Comparison of ENCODE assay signal across 8 cellular contexts in genomic region chr5:33441241-33441844, GRCh38.
DNase-seq lines count a peak whose midpoint lies in the region; ATAC-seq and TF ChIP-seq lines count a peak whose summit lies in the region.

No MANE protein-coding gene starts in this region.

- peak overlapping the region; percentile 62 for H3K4me3 ChIP-seq in GM12875 (ENCODE audit: low read depth, low read length)
- H3K4me3 ChIP-seq in skeletal muscle cell (ENCODE audit: low read depth, low read length): peak overlapping the region; percentile 88

- no peak for TF ChIP-seq CTCF in GM12875 (IDR thresholded peaks at IDR 0.05; ENCODE audit: borderline replicate concordance, insufficient read depth, low read depth, low read length)

- peak; percentile 34 for ATAC-seq in HG03025 (IDR thresholded peaks at IDR 0.05; ENCODE audit: low FRiP score, unreplicated experiment)
- ATAC-seq in GM21786 (IDR thresholded peaks at IDR 0.05; ENCODE audit: unreplicated experiment): no peak

- DNase-seq in NOMO-1 (lab: John Stamatoyannopoulos, UW; ENCODE audit: unreplicated experiment in 2 of 2) (peak; percentile 64 to 84), germinal center (ENCODE audit: low spot score) (peak; percentile 18), skeletal muscle cell (ENCODE audit: low read depth) (peak; percentile 33), medulla oblongata (ENCODE audit: extremely low spot score) (no peak)
- peak; percentile 62 to 64 for DNase-seq in activated T-cell treated with anti-CD3 and anti-CD28 coated beads, Interleukin-2, amount 50 U/mL, for 48 hours
